Comparison of ENCODE assay signal across 15 cellular contexts in genomic region chrX:82676386-82676785, GRCh38.
DNase-seq lines count a peak whose midpoint lies in the region; ATAC-seq and TF ChIP-seq lines count a peak whose summit lies in the region.
"Had no signal": no experiment of that assay in that cellular context is flagged by ENCODE, and none has a peak within 500 bp of the region (broad histone marks: within the 10 kb centered on the region; RNA-seq: fewer than 3 reads in every experiment).

No MANE protein-coding gene starts in this region.

- ATAC-seq in GM18870 (IDR thresholded peaks at IDR 0.05; ENCODE audit: unreplicated experiment) (no peak), HG03571 (IDR thresholded peaks at IDR 0.05; ENCODE audit: unreplicated experiment) (no peak)
- ATAC-seq: activated CD8-positive, alpha-beta memory T cell treated with anti-CD3 and anti-CD28 coated beads, Interleukin-2, amount 10 ng/mL, durations not matched to agents 7 days and 5 days had no signal

- DNase-seq in GM06990 (ENCODE audit: extremely low read depth, insufficient read length) (no peak), LHCN-M2 (ENCODE audit: low read depth) (peak; percentile 5), lung microvascular endothelial cell (ENCODE audit: low read depth in 2 of 2) (peak; percentile 2 to 13), hypothalamus (lab: John Stamatoyannopoulos, UW) (no peak)
- DNase-seq: activated B cell treated with CpG ODN at 0.5 μM for 24 hours; activated CD8-positive, alpha-beta memory T cell treated with anti-CD3 and anti-CD28 coated beads, Interleukin-2, amount 10 ng/mL, durations not matched to agents 7 days and 5 days; activated naive CD4-positive, alpha-beta T cell treated with anti-CD3 and anti-CD28 coated beads, Interleukin-2, amount 10 ng/mL, durations not matched to agents 7 days and 5 days; NCI-H146; NCI-H526 treated with DMSO at 0.1 percent for 48 hours; sigmoid colon had no signal

- H3K36me3 ChIP-seq in GM06990 (ENCODE audit: control insufficient read depth, insufficient read depth, low read length): no peaks in the 10 kb centered on the region
- H3K36me3 ChIP-seq: esophagus muscularis mucosa, sigmoid colon, SJCRH30 had no signal

- TF ChIP-seq CTCF in GM06990 (IDR thresholded peaks at IDR 0.05; ENCODE audit: insufficient read depth, low read length, poor library complexity, severe bottlenecking): peak; percentile 27
- TF ChIP-seq CTCF in VCaP (conservative IDR thresholded peaks at IDR 0.05): peak; percentile 49

- no peaks in the 10 kb centered on the region for H3K27me3 ChIP-seq in GM06990 (replicated peaks; ENCODE audit: control insufficient read depth, insufficient read depth, low read length)
- H3K27me3 ChIP-seq: esophagus muscularis mucosa, sigmoid colon, SJCRH30 had no signal

- H3K27ac ChIP-seq in VCaP: no peak overlapping the region
- H3K27ac ChIP-seq: esophagus muscularis mucosa, sigmoid colon, SJCRH30 had no signal

- no peak overlapping the region for H3K4me3 ChIP-seq in GM06990 (replicated peaks; ENCODE audit: low read depth, low read length)
- H3K4me3 ChIP-seq: esophagus muscularis mucosa, sigmoid colon, SJCRH30 had no signal

Comparison
In these comparisons a context has a peak if more than half of its experiments do, and no peak if none do; other contexts are left out.
1. DNase-seq: peak in LHCN-M2 (single experiment) and lung microvascular endothelial cell (2 of 2); none in GM06990 (single experiment) and hypothalamus (0 of 51).